In the genomic region with DNA sequence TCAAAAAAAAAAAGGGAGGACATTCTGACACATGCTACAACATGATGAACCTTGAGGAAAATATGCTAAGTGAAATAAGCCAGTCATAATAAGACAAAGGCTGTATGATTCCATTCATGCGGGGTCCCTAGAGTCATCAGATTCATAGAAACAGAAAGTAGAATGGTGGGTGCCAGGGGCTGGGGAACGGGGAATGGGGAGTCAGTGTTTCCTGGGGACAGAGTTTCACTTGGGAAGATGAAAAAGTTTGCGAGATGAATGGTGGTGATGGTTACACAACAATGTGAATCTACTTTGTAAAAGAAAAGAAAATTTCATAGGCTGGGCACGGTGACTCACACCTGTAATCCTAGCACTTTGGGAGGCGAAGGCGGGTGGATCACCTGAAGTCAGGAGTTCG, we compare ENCODE assay signal across 32 cellular contexts. TPM values are rescaled to one million over a fixed set of nuclear protein-coding genes. Genes with fewer than 3 reads are reported as not detected.
DNase-seq lines count a peak whose midpoint lies in the region; ATAC-seq lines count a peak whose summit lies in the region.
"Had no signal": no experiment of that assay in that cellular context is flagged by ENCODE, and none has a peak within 500 bp of the region (broad histone marks: within the 10 kb centered on the region; RNA-seq: fewer than 3 reads in every experiment).

No MANE protein-coding gene starts in this region.

- H3K4me3 Mint-ChIP-seq in activated T-helper 17 cell treated with anti-CD3 and anti-CD28 coated beads, Interleukin-2, amount 50 U/mL, for 72 hours: no peak overlapping the region
- H3K4me3 Mint-ChIP-seq: activated B cell treated with CpG ODN at 0.5 μM for 24 hours, GM23338, nephron progenitor cell, T-cell had no signal

- H3K27ac Mint-ChIP-seq in activated T-helper 17 cell treated with anti-CD3 and anti-CD28 coated beads, Interleukin-2, amount 50 U/mL, for 72 hours: peak overlapping the region; percentile 60
- H3K27ac Mint-ChIP-seq: activated B cell treated with CpG ODN at 0.5 μM for 24 hours, GM23338, nephron progenitor cell, T-cell had no signal

- H3K27ac ChIP-seq in caudate nucleus (ENCODE audit: low read depth, low read length): no peak overlapping the region
- H3K27ac ChIP-seq: colonic mucosa, lower lobe of right lung, SJSA1, tibial nerve had no signal

- DNase-seq in activated T-cell treated with anti-CD3 and anti-CD28 coated beads for 24 hours (ENCODE audit: low read depth): peak; percentile 40
- DNase-seq in activated T-cell treated with anti-CD3 and anti-CD28 coated beads, Interleukin-2, amount 50 U/mL, for 1 hour: no peak
- DNase-seq in stimulated activated CD4-positive, alpha-beta T cell treated with anti-CD3 and anti-CD28 coated beads, Interleukin-12 subunit alpha, Interleukin-12 subunit beta, amount 100 ng/mL, for 4 hours: peak; percentile 10
- peak; percentile 37 for DNase-seq in stimulated activated naive CD8-positive, alpha-beta T cell treated with anti-CD3 and anti-CD28 coated beads, Interleukin-15, Interleukin-2, amounts not matched to agents 100 U/mL and 50 U/mL, for 24 hours
- DNase-seq in caudate nucleus (lab: John Stamatoyannopoulos, UW): no peak
- DNase-seq: ACHN; activated effector memory CD4-positive, alpha-beta T cell treated with anti-CD3 and anti-CD28 coated beads, Interleukin-2, amount 50 U/mL, for 16 hours; BE2C; CD8-positive, alpha-beta memory T cell; colonic mucosa; DMS 273 treated with DMSO at 0.1 percent for 48 hours; effector memory CD4-positive, alpha-beta T cell; EL; glutamatergic neuron; KBM-7; lower lobe of right lung; NCI-H1417 treated with DMSO at 0.1 percent for 48 hours; NCI-H2081 treated with DMSO at 0.1 percent for 48 hours; NCI-H226; nephron progenitor cell; T-cell had no signal

- H3K27me3 Mint-ChIP-seq in activated T-helper 17 cell treated with anti-CD3 and anti-CD28 coated beads, Interleukin-2, amount 50 U/mL, for 72 hours: peaks cover 28% of the 10 kb centered on the region

- peaks cover 4% of the 10 kb centered on the region for H3K4me1 Mint-ChIP-seq in activated T-helper 17 cell treated with anti-CD3 and anti-CD28 coated beads, Interleukin-2, amount 50 U/mL, for 72 hours
- H3K4me1 Mint-ChIP-seq: CD8-positive, alpha-beta memory T cell; nephron progenitor cell; T-cell had no signal

- peak; percentile 94 for ATAC-seq in activated T-helper 17 cell treated with anti-CD3 and anti-CD28 coated beads, Interleukin-2, amount 50 U/mL, for 72 hours (replicated peaks)
- ATAC-seq in stimulated activated naive CD8-positive, alpha-beta T cell treated with anti-CD3 and anti-CD28 coated beads, Interleukin-15, Interleukin-2, amounts not matched to agents 100 U/mL and 50 U/mL, for 24 hours: peak; percentile 90
- no peak for ATAC-seq in HG02588 (IDR thresholded peaks at IDR 0.05; ENCODE audit: unreplicated experiment)
- ATAC-seq: GM23338, lower lobe of right lung, T-cell had no signal

- no peaks in the 10 kb centered on the region for H3K9me3 Mint-ChIP-seq in activated T-helper 17 cell treated with anti-CD3 and anti-CD28 coated beads, Interleukin-2, amount 50 U/mL, for 72 hours
- H3K9me3 Mint-ChIP-seq: activated B cell treated with CpG ODN at 0.5 μM for 24 hours; CD8-positive, alpha-beta memory T cell; GM23338; nephron progenitor cell; T-cell had no signal

- no peaks in the 10 kb centered on the region for H3K36me3 Mint-ChIP-seq in activated T-helper 17 cell treated with anti-CD3 and anti-CD28 coated beads, Interleukin-2, amount 50 U/mL, for 72 hours (ENCODE audit: low read depth)
- H3K36me3 Mint-ChIP-seq: CD8-positive, alpha-beta memory T cell; T-cell had no signal

RNA-seq across cellular contexts. Expression of gene CLEC4G, which starts 6.1 kb away (rescaled TPM):
- total RNA-seq in activated T-helper 17 cell treated with anti-CD3 and anti-CD28 coated beads, Interleukin-2, amount 50 U/mL, for 72 hours: not detected
- total RNA-seq: bronchial epithelial cell; CD8-positive, alpha-beta memory T cell; epithelial cell of proximal tubule; MCF 10A; osteocyte; RPMI7951; SJSA1; T-cell had no signal

RNA-seq across cellular contexts. Expression of gene CD209, which starts 9.3 kb away (rescaled TPM):
- total RNA-seq in activated T-helper 17 cell treated with anti-CD3 and anti-CD28 coated beads, Interleukin-2, amount 50 U/mL, for 72 hours: not detected
- total RNA-seq: bronchial epithelial cell, MCF 10A, osteocyte, RPMI7951, SJSA1 had no signal

RNA-seq across cellular contexts. Expression of gene CLEC4M, which starts 25.0 kb away (rescaled TPM):
- total RNA-seq in activated T-helper 17 cell treated with anti-CD3 and anti-CD28 coated beads, Interleukin-2, amount 50 U/mL, for 72 hours: not detected
- total RNA-seq: bronchial epithelial cell; CD8-positive, alpha-beta memory T cell; colonic mucosa; epithelial cell of proximal tubule; GM23338; MCF 10A; osteocyte; RPMI7951; SJSA1 had no signal

RNA-seq across cellular contexts. Expression of gene FCER2, which starts 36.1 kb away (rescaled TPM):
- 1 to 10 TPM in 1 of 2 donors, under 1 TPM in 1; 0.65 to 2.8 TPM for total RNA-seq in activated T-helper 17 cell treated with anti-CD3 and anti-CD28 coated beads, Interleukin-2, amount 50 U/mL, for 72 hours
- total RNA-seq: bronchial epithelial cell, epithelial cell of proximal tubule, GM23338, MCF 10A, osteocyte, RPMI7951, SJSA1 had no signal

RNA-seq across cellular contexts. Expression of gene TRAPPC5, which starts 57.4 kb away (rescaled TPM):
- total RNA-seq in activated T-helper 17 cell treated with anti-CD3 and anti-CD28 coated beads, Interleukin-2, amount 50 U/mL, for 72 hours: 10 to 100 TPM; 61.8 to 82.5 TPM

Comparison
In these comparisons a context has a peak if more than half of its experiments do, and no peak if none do; other contexts are left out.
1. DNase-seq: peak in activated T-cell treated with anti-CD3 and anti-CD28 coated beads for 24 hours (single experiment), stimulated activated CD4-positive, alpha-beta T cell treated with anti-CD3 and anti-CD28 coated beads, Interleukin-12 subunit alpha, Interleukin-12 subunit beta, amount 100 ng/mL, for 4 hours (single experiment) and stimulated activated naive CD8-positive, alpha-beta T cell treated with anti-CD3 and anti-CD28 coated beads, Interleukin-15, Interleukin-2, amounts not matched to agents 100 U/mL and 50 U/mL, for 24 hours (single experiment); none in activated T-cell treated with anti-CD3 and anti-CD28 coated beads, Interleukin-2, amount 50 U/mL, for 1 hour (single experiment) and caudate nucleus (0 of 61).